In the genomic region with DNA sequence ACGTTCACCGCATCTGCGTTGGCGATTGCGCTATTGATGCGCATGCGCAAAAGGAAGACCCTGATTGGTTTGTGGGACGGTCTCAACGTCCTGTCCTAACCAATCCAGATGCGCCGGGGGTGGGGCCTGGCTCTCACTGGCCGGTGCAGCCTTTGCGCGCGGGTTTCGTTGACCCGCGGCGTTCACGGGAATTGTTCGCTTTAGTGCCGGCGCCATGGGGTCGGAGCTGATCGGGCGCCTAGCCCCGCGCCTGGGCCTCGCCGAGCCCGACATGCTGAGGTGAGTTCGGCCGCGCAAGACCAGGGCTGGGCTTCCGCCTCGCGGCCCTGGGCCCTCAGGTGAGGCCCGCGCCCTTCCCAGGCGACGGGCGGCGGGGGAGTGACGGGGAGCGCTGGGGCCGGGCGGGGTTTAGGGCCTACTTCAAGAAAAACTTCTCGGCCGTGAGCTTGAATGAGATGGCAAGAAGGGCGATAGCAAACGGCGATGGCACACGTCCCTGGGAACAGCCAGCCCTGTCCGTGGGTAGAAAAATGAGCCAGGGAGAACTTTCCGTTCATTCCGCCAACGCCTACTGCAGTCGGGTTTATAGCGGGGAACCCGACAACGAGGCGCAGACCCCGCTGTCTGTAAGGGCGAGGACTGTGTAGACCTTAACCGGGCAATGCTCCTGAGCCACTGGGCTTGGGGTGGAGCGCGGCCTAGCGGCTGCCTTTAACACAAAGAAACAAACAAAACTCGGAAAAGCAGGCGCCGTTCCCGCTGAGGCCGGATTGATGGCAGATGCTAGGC, we compare ENCODE assay signal across 8 cellular contexts. TPM values are rescaled to one million over a fixed set of nuclear protein-coding genes. Genes with fewer than 3 reads are reported as not detected.
DNase-seq lines count a peak whose midpoint lies in the region; ATAC-seq, FAIRE-seq and TF ChIP-seq lines count a peak whose summit lies in the region.

A gene with protein sequence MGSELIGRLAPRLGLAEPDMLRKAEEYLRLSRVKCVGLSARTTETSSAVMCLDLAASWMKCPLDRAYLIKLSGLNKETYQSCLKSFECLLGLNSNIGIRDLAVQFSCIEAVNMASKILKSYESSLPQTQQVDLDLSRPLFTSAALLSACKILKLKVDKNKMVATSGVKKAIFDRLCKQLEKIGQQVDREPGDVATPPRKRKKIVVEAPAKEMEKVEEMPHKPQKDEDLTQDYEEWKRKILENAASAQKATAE (plus strand): TSS at position 168 of the 789 bp plus-strand sequence. CDS start 47 bp downstream, at position 215.

- no peaks in the 10 kb centered on the region for H3K9me3 Mint-ChIP-seq in activated naive CD8-positive, alpha-beta T cell treated with anti-CD3 and anti-CD28 coated beads for 36 hours

- DNase-seq in GM12864 (ENCODE audit: low read depth): peak; percentile 91
- DNase-seq in NCI-H1092 (lab: John Stamatoyannopoulos, UW): peak; percentile 97
- DNase-seq in SKM-1 (lab: John Stamatoyannopoulos, UW; ENCODE audit: unreplicated experiment): peak; percentile 99
- peak; percentile 96 for DNase-seq in activated naive CD8-positive, alpha-beta T cell treated with anti-CD3 and anti-CD28 coated beads for 36 hours
- DNase-seq in Right ventricle myocardium inferior (ENCODE audit: missing footprints): peak; percentile 100
- peak; percentile 95 to 99 (median 96) for DNase-seq in pancreas
- DNase-seq in tibial nerve (ENCODE audit: low spot score in 2 of 2): peak; percentile 98 to 99

- H3K4me1 ChIP-seq in pancreas: peaks cover 5 to 27% (median 20%) of the 10 kb centered on the region in 3 donors
- peaks cover 0 to 42% (median 27%) of the 10 kb centered on the region in 4 donors for H3K4me1 ChIP-seq in tibial nerve

- ATAC-seq in HG02588 (IDR thresholded peaks at IDR 0.05; ENCODE audit: unreplicated experiment) (peak; percentile 72), Right ventricle myocardium inferior (peak; percentile 94), pancreas (peak; percentile 84 to 92 (median 88))

- no peak for TF ChIP-seq POLR2A in tibial nerve (IDR thresholded peaks at IDR 0.05)

- H3K4me3 Mint-ChIP-seq in activated naive CD8-positive, alpha-beta T cell treated with anti-CD3 and anti-CD28 coated beads for 36 hours: no peak within 1 kb of the TSS

- H3K27ac Mint-ChIP-seq in activated naive CD8-positive, alpha-beta T cell treated with anti-CD3 and anti-CD28 coated beads for 36 hours: no peak within 1 kb of the TSS

- peak; percentile 69 for TF ChIP-seq CTCF in GM12864 (IDR thresholded peaks at IDR 0.05; ENCODE audit: low read depth, low read length, missing control alignments)
- TF ChIP-seq CTCF in pancreas (IDR thresholded peaks at IDR 0.05): no peak
- peak in 1 of 5 experiments; percentile 24 for TF ChIP-seq CTCF in tibial nerve (IDR thresholded peaks at IDR 0.05)

- peaks cover 19% of the 10 kb centered on the region for H3K36me3 Mint-ChIP-seq in activated naive CD8-positive, alpha-beta T cell treated with anti-CD3 and anti-CD28 coated beads for 36 hours

- H3K27me3 Mint-ChIP-seq in activated naive CD8-positive, alpha-beta T cell treated with anti-CD3 and anti-CD28 coated beads for 36 hours: no peaks in the 10 kb centered on the region

- intact Hi-C loops in Right ventricle myocardium inferior (cut with DNase I) (loop anchor here (5.0 to 10.0 kb wide), 3 partner anchors 55 to 205 kb away; partner anchors contain the start of gene MYLK3), pancreas (cut with DNase I) (no loop called here)

- H3K4me3 ChIP-seq in GM12864 (ENCODE audit: low read depth, low read length) (peak within 1 kb of the TSS; percentile 84), pancreas (peak within 1 kb of the TSS; percentile 63 to 88 (median 74)), tibial nerve (peak within 1 kb of the TSS; percentile 74 to 96 (median 90))

- H3K36me3 ChIP-seq in pancreas (no peaks in the 10 kb centered on the region), tibial nerve (no peaks in the 10 kb centered on the region)

- no peaks in the 10 kb centered on the region for H3K9me3 ChIP-seq in pancreas
- no peaks in the 10 kb centered on the region for H3K9me3 ChIP-seq in tibial nerve

- H3K4me1 Mint-ChIP-seq in activated naive CD8-positive, alpha-beta T cell treated with anti-CD3 and anti-CD28 coated beads for 36 hours: peaks cover 45% of the 10 kb centered on the region

- no peak for TF ChIP-seq EP300 in tibial nerve (IDR thresholded peaks at IDR 0.05)

- no peaks in the 10 kb centered on the region for H3K27me3 ChIP-seq in pancreas
- no peaks in the 10 kb centered on the region for H3K27me3 ChIP-seq in tibial nerve

- WGBS in pancreas, 2 donors: 0% methylated on average over 70 to 73 of the region's 73 CpGs
- WGBS in tibial nerve, 2 donors: 0% methylated on average over 60 to 72 of the region's 73 CpGs

- FAIRE-seq in pancreas (lab: Jason Lieb, UNC): no peak

- peak within 1 kb of the TSS; percentile 86 to 87 (median 86) for H3K27ac ChIP-seq in pancreas
- peak within 1 kb of the TSS; percentile 94 to 98 (median 96) for H3K27ac ChIP-seq in tibial nerve

RNA-seq across cellular contexts. Expression of the gene that starts here (rescaled TPM):
- total RNA-seq in activated naive CD8-positive, alpha-beta T cell treated with anti-CD3 and anti-CD28 coated beads for 36 hours: 10 to 100 TPM; 60.7 to 62.2 TPM
- total RNA-seq in Right ventricle myocardium inferior (2.5 TPM), pancreas (1 to 10 TPM in 1 of 6 donors, under 1 TPM in 5; 0.09 to 1.2 (median 0.53) TPM), tibial nerve (1 to 10 TPM in 2 of 4 donors, under 1 TPM in 2; 0.42 to 3.6 (median 1.2) TPM)
- under 1 TPM; 0.52 to 0.72 TPM for polyA plus RNA-seq in pancreas

Comparison
In these comparisons a context has a peak if more than half of its experiments do, and no peak if none do; other contexts are left out.
1. Peak in every context shown above with its lines: DNase-seq, ATAC-seq, H3K4me3 ChIP-seq and H3K27ac ChIP-seq.
2. RNA of the gene that starts here (total RNA-seq): 60.7 to 62.2 TPM in activated naive CD8-positive, alpha-beta T cell treated with anti-CD3 and anti-CD28 coated beads for 36 hours; 2.5 TPM in Right ventricle myocardium inferior (single experiment), 0.42 to 3.6 TPM in tibial nerve and 0.09 to 1.2 TPM in pancreas; every median in the first group is over 10 times any median in the second.